ENCODE assay signal across 25 cellular contexts in the genomic region with DNA sequence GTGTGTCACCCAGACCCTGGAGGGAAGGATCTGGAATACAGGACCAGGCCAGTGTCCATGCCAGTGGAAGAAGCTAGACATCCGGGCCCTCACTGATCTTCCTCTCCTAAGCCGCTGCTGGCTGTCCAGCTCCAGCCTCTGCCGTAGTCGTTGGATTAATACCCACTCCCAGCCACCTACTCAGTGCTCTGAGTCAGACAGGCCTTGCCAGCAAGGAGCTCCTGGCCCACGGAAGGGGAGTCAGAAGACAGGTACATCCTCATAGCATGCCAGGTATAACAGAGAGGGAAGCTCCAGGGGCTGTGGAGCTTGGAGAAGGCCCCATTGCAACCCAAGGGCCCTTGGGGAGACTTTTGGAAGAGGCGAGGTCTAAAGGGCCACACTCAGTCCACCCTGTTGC. TPM values are rescaled to one million over a fixed set of nuclear protein-coding genes. Genes with fewer than 3 reads are reported as not detected.
DNase-seq lines count a peak whose midpoint lies in the region; ATAC-seq, FAIRE-seq and TF ChIP-seq lines count a peak whose summit lies in the region.
"Had no signal": no experiment of that assay in that cellular context is flagged by ENCODE, and none has a peak within 500 bp of the region (broad histone marks: within the 10 kb centered on the region; RNA-seq: fewer than 3 reads in every experiment).

No MANE protein-coding gene starts in this region.

- H3K9me3 Mint-ChIP-seq in endodermal cell, result no peaks in the 10 kb centered on the region
- H3K9me3 Mint-ChIP-seq in activated naive CD4-positive, alpha-beta T cell treated with anti-CD3 and anti-CD28 coated beads, Interleukin-2, amount 50 U/mL, for 72 hours, result no peaks in the 10 kb centered on the region
- no peaks in the 10 kb centered on the region for H3K9me3 Mint-ChIP-seq in activated CD8-positive, alpha-beta T cell treated with anti-CD3 and anti-CD28 coated beads, Interleukin-2, amount 10 ng/mL, durations not matched to agents 7 days and 5 days (ENCODE audit: insufficient read depth)

- no peak for TF ChIP-seq EP300 in HepG2 (IDR thresholded peaks at IDR 0.05; ENCODE audit: low read depth in 2 of 2, low read length in 2 of 2)
- TF ChIP-seq EP300 in HepG2 (CRISPR knock-in tag; IDR thresholded peaks at IDR 0.05; ENCODE audit: borderline replicate concordance), result no peak

- H3K27ac ChIP-seq in HepG2 (ENCODE audit: extremely low read length, insufficient read depth, low read length) (no peak overlapping the region), right lobe of liver (no peak overlapping the region), osteoblast (ENCODE audit: low read depth, low read length) (no peak overlapping the region), endodermal cell (ENCODE audit: low read depth, low read length) (no peak overlapping the region)
- H3K27ac ChIP-seq: HL-60, PC-9 had no signal

- H3K36me3 ChIP-seq in HepG2 (replicated peaks in 1 of 2; ENCODE audit: control insufficient read depth in 1 of 2, insufficient read depth in 2 of 2, low read length in 2 of 2), result peaks cover 16 to 30% of the 10 kb centered on the region in 2 experiments
- H3K36me3 ChIP-seq in right lobe of liver, result no peaks in the 10 kb centered on the region
- H3K36me3 ChIP-seq in osteoblast (ENCODE audit: insufficient read depth, low read length), result peaks cover 3% of the 10 kb centered on the region
- peaks cover 6% of the 10 kb centered on the region for H3K36me3 ChIP-seq in endodermal cell (ENCODE audit: control insufficient read depth, insufficient read depth, low read length)

- H3K4me3 ChIP-seq in HepG2 (replicated peaks in 1 of 3; ENCODE audit: insufficient read depth in 1 of 3, low read depth in 2 of 3, low read length in 3 of 3) (no peak overlapping the region), right lobe of liver (no peak overlapping the region), osteoblast (ENCODE audit: insufficient read depth, low read length) (no peak overlapping the region), endodermal cell (ENCODE audit: low read length) (no peak overlapping the region)
- H3K4me3 ChIP-seq: PC-9 had no signal

- H3K79me2 ChIP-seq in HepG2 (ENCODE audit: insufficient read depth, low read length), result no peaks in the 10 kb centered on the region
- H3K79me2 ChIP-seq in osteoblast (ENCODE audit: insufficient read depth, low read length), result peaks cover 2% of the 10 kb centered on the region

- H3K27ac Mint-ChIP-seq in endodermal cell, result no peak overlapping the region
- H3K27ac Mint-ChIP-seq in activated naive CD4-positive, alpha-beta T cell treated with anti-CD3 and anti-CD28 coated beads, Interleukin-2, amount 50 U/mL, for 72 hours, result peak overlapping the region in 1 of 2 donors; percentile 36
- no peak overlapping the region for H3K27ac Mint-ChIP-seq in activated CD8-positive, alpha-beta T cell treated with anti-CD3 and anti-CD28 coated beads, Interleukin-2, amount 10 ng/mL, durations not matched to agents 7 days and 5 days

- ATAC-seq in HepG2 (peak; percentile 13), right lobe of liver (no peak), esophagus mucosa (peak; percentile 39)
- no peak for ATAC-seq in activated naive CD4-positive, alpha-beta T cell treated with anti-CD3 and anti-CD28 coated beads, Interleukin-2, amount 50 U/mL, for 72 hours
- ATAC-seq in activated CD8-positive, alpha-beta T cell treated with anti-CD3 and anti-CD28 coated beads, Interleukin-2, amount 10 ng/mL, durations not matched to agents 7 days and 5 days, result no peak
- ATAC-seq: HCT116 had no signal

- no peaks in the 10 kb centered on the region; a peak in 1 of 5 replicates for H3K27me3 ChIP-seq in HepG2 (ENCODE audit: control insufficient read depth in 1 of 2, insufficient read depth in 2 of 2, low read length in 2 of 2)
- H3K27me3 ChIP-seq in right lobe of liver, result no peaks in the 10 kb centered on the region
- H3K27me3 ChIP-seq in osteoblast (ENCODE audit: insufficient read depth, low read length), result no peaks in the 10 kb centered on the region
- H3K27me3 ChIP-seq in endodermal cell (ENCODE audit: control insufficient read depth, insufficient read depth, low read length, poor library complexity, severe bottlenecking), result no peaks in the 10 kb centered on the region

- no peak for DNase-seq in HepG2 (ENCODE audit: low spot score)
- DNase-seq in right lobe of liver, result no peak
- peak; percentile 27 for DNase-seq in osteoblast (ENCODE audit: insufficient read length, low spot score, missing footprints)
- no peak for DNase-seq in endodermal cell
- no peak for DNase-seq in activated naive CD4-positive, alpha-beta T cell treated with anti-CD3 and anti-CD28 coated beads, Interleukin-2, amount 50 U/mL, for 72 hours (ENCODE audit: low spot score in 2 of 2)
- no peak for DNase-seq in activated CD8-positive, alpha-beta T cell treated with anti-CD3 and anti-CD28 coated beads, Interleukin-2, amount 10 ng/mL, durations not matched to agents 7 days and 5 days
- DNase-seq in NCI-H2196 (lab: John Stamatoyannopoulos, UW; ENCODE audit: unreplicated experiment), result no peak
- DNase-seq: Calu3; DMS79 treated with DMSO at 0.1 percent for 48 hours; Karpas-422; MV-4-11; NCI-H1105; NCI-H146; NCI-H1930; NCI-H2107; NCI-H446 treated with DMSO at 0.1 percent for 48 hours; NCI-H526; NCI-H82; NK-92 treated with Interleukin-12 subunit alpha and Interleukin-12 subunit beta, amount 100 ng/mL, for 24 hours; PC-9; SHP77 had no signal

- H3K9me3 ChIP-seq in HepG2 (ENCODE audit: low read length), result no peaks in the 10 kb centered on the region
- H3K9me3 ChIP-seq in right lobe of liver, result no peaks in the 10 kb centered on the region
- no peaks in the 10 kb centered on the region for H3K9me3 ChIP-seq in osteoblast (ENCODE audit: low read depth, low read length)
- no peaks in the 10 kb centered on the region for H3K9me3 ChIP-seq in endodermal cell (ENCODE audit: control insufficient read depth, low read length)

- FAIRE-seq in HepG2 (lab: Jason Lieb, UNC), result no peak
- FAIRE-seq: GM12892 had no signal

- no peaks in the 10 kb centered on the region for H3K27me3 Mint-ChIP-seq in endodermal cell (ENCODE audit: insufficient read depth)
- H3K27me3 Mint-ChIP-seq in activated CD8-positive, alpha-beta T cell treated with anti-CD3 and anti-CD28 coated beads, Interleukin-2, amount 10 ng/mL, durations not matched to agents 7 days and 5 days (ENCODE audit: low read depth), result no peaks in the 10 kb centered on the region

- peaks cover 12% of the 10 kb centered on the region for H3K36me3 Mint-ChIP-seq in endodermal cell (ENCODE audit: low read depth)
- H3K36me3 Mint-ChIP-seq in activated naive CD4-positive, alpha-beta T cell treated with anti-CD3 and anti-CD28 coated beads, Interleukin-2, amount 50 U/mL, for 72 hours, result no peaks in the 10 kb centered on the region
- H3K36me3 Mint-ChIP-seq in activated CD8-positive, alpha-beta T cell treated with anti-CD3 and anti-CD28 coated beads, Interleukin-2, amount 10 ng/mL, durations not matched to agents 7 days and 5 days (ENCODE audit: low read depth), result peaks cover 4% of the 10 kb centered on the region

- H3K4me2 ChIP-seq in HepG2 (ENCODE audit: low read depth, low read length), result no peak overlapping the region
- no peak overlapping the region for H3K4me2 ChIP-seq in osteoblast (ENCODE audit: insufficient read depth, low read length)
- H3K4me2 ChIP-seq: PC-9 had no signal

- H3K4me1 ChIP-seq in HepG2 (ENCODE audit: insufficient read depth, low read length), result no peaks in the 10 kb centered on the region
- no peaks in the 10 kb centered on the region for H3K4me1 ChIP-seq in right lobe of liver
- H3K4me1 ChIP-seq in osteoblast (ENCODE audit: insufficient read depth, low read length), result peaks cover 7% of the 10 kb centered on the region
- peaks cover 6% of the 10 kb centered on the region for H3K4me1 ChIP-seq in endodermal cell (ENCODE audit: control insufficient read depth, insufficient read depth, low read length)

- 94% methylated on average over 6 of the region's 6 CpGs for whole genome bisulfite sequencing in HepG2 (ENCODE audit: low lambda C conversion rate)
- no CpG with 5 or more reads among the region's 6 CpGs for WGBS in right lobe of liver (ENCODE audit: insufficient coverage, low coverage, low lambda C conversion rate, missing lambda C conversion rate)
- 88 to 95% methylated on average over 2 to 6 of the region's 6 CpGs for WGBS in endodermal cell (ENCODE audit: insufficient coverage in 1 of 2, insufficient read length in 1 of 2), 2 experiments

- no peak for TF ChIP-seq RAD21 in HepG2 (CRISPR knock-in tag; IDR thresholded peaks at IDR 0.05)

- in situ Hi-C loops in HepG2 (cut with HindIII; ENCODE audit: extremely low pct_ligation_motif_present, low pct_unique_long_range_greater_than_20kb), result no loop called here

- H3K9ac ChIP-seq in HepG2 (ENCODE audit: insufficient read depth, low read depth, low read length) (no peak overlapping the region), endodermal cell (ENCODE audit: extremely low read depth, low read length, poor library complexity, severe bottlenecking) (no peak overlapping the region)

- intact Hi-C loops in HepG2 (cut with micrococcal nuclease; ENCODE audit: unreplicated experiment) (no loop called here), right lobe of liver (cut with DNase I) (no loop called here)

- BruUV-seq in HepG2 (replicated peaks; lab: Mats Ljungman, UMichigan), result no TSS peak

- POLR2A ChIA-PET in HepG2 (lab: Yijun Ruan, JAX), result no interaction called here
- POLR2A ChIA-PET in activated CD8-positive, alpha-beta T cell treated with anti-CD3 and anti-CD28 coated beads, Interleukin-2, amount 10 ng/mL, durations not matched to agents 7 days and 5 days (lab: Charles Lee), result no interaction called here

- no peak overlapping the region for H3K4me3 Mint-ChIP-seq in endodermal cell
- H3K4me3 Mint-ChIP-seq in activated CD8-positive, alpha-beta T cell treated with anti-CD3 and anti-CD28 coated beads, Interleukin-2, amount 10 ng/mL, durations not matched to agents 7 days and 5 days, result no peak overlapping the region

- peaks cover 8% of the 10 kb centered on the region for H3K4me1 Mint-ChIP-seq in endodermal cell
- H3K4me1 Mint-ChIP-seq in activated CD8-positive, alpha-beta T cell treated with anti-CD3 and anti-CD28 coated beads, Interleukin-2, amount 10 ng/mL, durations not matched to agents 7 days and 5 days (ENCODE audit: low read depth), result no peaks in the 10 kb centered on the region

- H2AFZ ChIP-seq in HepG2 (ENCODE audit: low read length), result no peak overlapping the region
- no peak overlapping the region for H2AFZ ChIP-seq in osteoblast (ENCODE audit: low read length)
- H2AFZ ChIP-seq: PC-9 had no signal

- 0 out of 4 replicates have a peak, but pooled peaks of 1 of the 2 experiments have one; percentile 17 for TF ChIP-seq POLR2A in HepG2 (IDR thresholded peaks at IDR 0.05; ENCODE audit: insufficient read depth in 1 of 2, low read depth in 2 of 2, low read length in 2 of 2)
- TF ChIP-seq POLR2A in right lobe of liver (IDR thresholded peaks at IDR 0.05), result no peak

- TF ChIP-seq CTCF in HepG2 (CRISPR knock-in tag; IDR thresholded peaks at IDR 0.05) (no peak), right lobe of liver (IDR thresholded peaks at IDR 0.05) (no peak), osteoblast (IDR thresholded peaks at IDR 0.05; ENCODE audit: extremely low read depth, low read depth, low read length) (no peak), endodermal cell (conservative IDR thresholded peaks at IDR 0.05) (no peak)

- H4K20me1 ChIP-seq in HepG2 (ENCODE audit: insufficient read depth, low read length) (no peaks in the 10 kb centered on the region), osteoblast (ENCODE audit: insufficient read depth, low read length) (peaks cover 2% of the 10 kb centered on the region)

- CTCF ChIA-PET in HepG2 (lab: Yijun Ruan, JAX; ENCODE audit: low intra/inter-chr PET ratio, low total read pairs), result no interaction called here
- CTCF ChIA-PET in activated CD8-positive, alpha-beta T cell treated with anti-CD3 and anti-CD28 coated beads, Interleukin-2, amount 10 ng/mL, durations not matched to agents 7 days and 5 days (lab: Charles Lee), result no interaction called here

RNA-seq across cellular contexts. Expression of a gene that starts 49.0 kb away (rescaled TPM):
- 29.8 and 34.9 TPM in 2 replicates for total RNA-seq in HepG2 (2016; rRNA removed; fragmentation: Illumina TruSeq; extraction: Trizol)
- 13.7 and 15.4 TPM in 2 replicates for total RNA-seq in HepG2 (2016; cell fraction: cytosol; rRNA removed; fragmentation: Illumina TruSeq; extraction: Trizol; ENCODE audit: low read depth)
- 30.2 and 30.4 TPM in 2 replicates for total RNA-seq in HepG2 (2016; cell fraction: insoluble cytoplasmic fraction; rRNA removed; fragmentation: Illumina TruSeq; extraction: Trizol)
- total RNA-seq in HepG2 (2016; cell fraction: membrane; rRNA removed; fragmentation: Illumina TruSeq; extraction: Trizol), result 27.3 and 27.9 TPM in 2 replicates
- total RNA-seq in HepG2 (2016; cell fraction: nucleus; rRNA removed; fragmentation: Illumina TruSeq; extraction: Trizol), result 24.3 and 27.8 TPM in 2 replicates
- 26.5 and 27.4 TPM in 2 replicates for polyA plus RNA-seq in HepG2 (2011; rRNA removed)
- 24.8 and 26.8 TPM in 2 replicates for polyA plus RNA-seq in HepG2 (2011; cell fraction: cytosol; rRNA removed)
- polyA plus RNA-seq in HepG2 (2011; cell fraction: nucleus; rRNA removed), result 42.3 and 48.0 TPM in 2 replicates
- 16.4 and 17.0 TPM in 2 replicates for polyA plus RNA-seq in HepG2 (2012)
- polyA plus RNA-seq in HepG2 (2016; cell fraction: cytosol; fragmentation: Illumina TruSeq; extraction: Trizol; ENCODE audit: low read depth), result 1.8 and 1.9 TPM in 2 replicates
- polyA plus RNA-seq in HepG2 (2016; cell fraction: insoluble cytoplasmic fraction; fragmentation: Illumina TruSeq; extraction: Trizol; ENCODE audit: low read depth), result 23.6 and 32.2 TPM in 2 replicates
- 11.0 and 12.3 TPM in 2 replicates for polyA plus RNA-seq in HepG2 (2016; cell fraction: membrane; fragmentation: Illumina TruSeq; extraction: Trizol; ENCODE audit: low read depth)
- 38.0 and 38.6 TPM in 2 replicates for polyA plus RNA-seq in HepG2 (2016; cell fraction: nucleus; fragmentation: Illumina TruSeq; extraction: Trizol; ENCODE audit: insufficient read depth, low read depth)
- 14.2 and 74.6 TPM in 2 replicates for polyA minus RNA-seq in HepG2 (2011; rRNA and poly(A)+ RNA removed; ENCODE audit: low replicate concordance)
- polyA minus RNA-seq in HepG2 (2011; cell fraction: cytosol; rRNA and poly(A)+ RNA removed), result 24.6 and 25.4 TPM in 2 replicates
- polyA minus RNA-seq in HepG2 (2011; cell fraction: nucleus; rRNA and poly(A)+ RNA removed), result 34.6 and 38.4 TPM in 2 replicates
- total RNA-seq in right lobe of liver, result 10 to 100 TPM in 2 of 6 experiments, 1 to 10 TPM in 4; 6.0 to 12.7 (median 7.2) TPM
- 19.1 TPM for total RNA-seq in esophagus mucosa
- 18.0 and 21.4 TPM in 2 replicates for total RNA-seq in osteoblast
- 10 to 100 TPM; 44.0 to 46.3 TPM for total RNA-seq in endodermal cell
- 17.3 TPM for polyA plus RNA-seq in endodermal cell (2013, experiment 1 of 2)
- 16.2 TPM for polyA plus RNA-seq in endodermal cell (2013, experiment 2 of 2)
- total RNA-seq in activated naive CD4-positive, alpha-beta T cell treated with anti-CD3 and anti-CD28 coated beads, Interleukin-2, amount 50 U/mL, for 72 hours, result 10 to 100 TPM; 23.5 to 23.8 TPM
- 10 to 100 TPM; 14.9 to 16.2 TPM for total RNA-seq in activated CD8-positive, alpha-beta T cell treated with anti-CD3 and anti-CD28 coated beads, Interleukin-2, amount 10 ng/mL, durations not matched to agents 7 days and 5 days

Comparison
In these comparisons a context has a peak if more than half of its experiments do, and no peak if none do; other contexts are left out.
1. ATAC-seq: peak in HepG2 (single experiment) and esophagus mucosa (single experiment); none in right lobe of liver (0 of 4), activated naive CD4-positive, alpha-beta T cell treated with anti-CD3 and anti-CD28 coated beads, Interleukin-2, amount 50 U/mL, for 72 hours (0 of 2) and activated CD8-positive, alpha-beta T cell treated with anti-CD3 and anti-CD28 coated beads, Interleukin-2, amount 10 ng/mL, durations not matched to agents 7 days and 5 days (single experiment).